Comparison of ENCODE assay signal across 8 cellular contexts in genomic region chr7:135710417-135711138, GRCh38. TPM values are rescaled to one million over a fixed set of nuclear protein-coding genes. Genes with fewer than 3 reads are reported as not detected.
DNase-seq lines count a peak whose midpoint lies in the region; ATAC-seq lines count a peak whose summit lies in the region.

No MANE protein-coding gene starts in this region.

- CTCF ChIA-PET in activated CD4-positive, alpha-beta T cell treated with anti-CD3 and anti-CD28 coated beads, Interleukin-2, amount 10 ng/mL, durations not matched to agents 7 days and 5 days (lab: Charles Lee): interaction anchor here (0.8 to 1.7 kb wide), 3 partner anchors 15 to 49 kb away, joined by 3 to 4 read pairs (median 3); no protein-coding TSS in a partner anchor

- no peaks in the 10 kb centered on the region for H3K36me3 Mint-ChIP-seq in activated CD4-positive, alpha-beta T cell treated with anti-CD3 and anti-CD28 coated beads, Interleukin-2, amount 10 ng/mL, durations not matched to agents 7 days and 5 days (ENCODE audit: low read depth)

- H3K4me1 Mint-ChIP-seq in activated CD4-positive, alpha-beta T cell treated with anti-CD3 and anti-CD28 coated beads, Interleukin-2, amount 10 ng/mL, durations not matched to agents 7 days and 5 days: no peaks in the 10 kb centered on the region

- intact Hi-C loops in sciatic nerve (cut with DNase I): no loop called here

- no peaks in the 10 kb centered on the region for H3K27me3 Mint-ChIP-seq in activated CD4-positive, alpha-beta T cell treated with anti-CD3 and anti-CD28 coated beads, Interleukin-2, amount 10 ng/mL, durations not matched to agents 7 days and 5 days

- POLR2A ChIA-PET in activated CD4-positive, alpha-beta T cell treated with anti-CD3 and anti-CD28 coated beads, Interleukin-2, amount 10 ng/mL, durations not matched to agents 7 days and 5 days (lab: Charles Lee): no interaction called here

- H3K27ac Mint-ChIP-seq in activated CD4-positive, alpha-beta T cell treated with anti-CD3 and anti-CD28 coated beads, Interleukin-2, amount 10 ng/mL, durations not matched to agents 7 days and 5 days: no peak overlapping the region

- peak; percentile 41 for ATAC-seq in sciatic nerve
- no peak for ATAC-seq in HG02571 (IDR thresholded peaks at IDR 0.05; ENCODE audit: unreplicated experiment)

- H3K4me3 Mint-ChIP-seq in activated CD4-positive, alpha-beta T cell treated with anti-CD3 and anti-CD28 coated beads, Interleukin-2, amount 10 ng/mL, durations not matched to agents 7 days and 5 days: no peak overlapping the region

- H3K9me3 Mint-ChIP-seq in activated CD4-positive, alpha-beta T cell treated with anti-CD3 and anti-CD28 coated beads, Interleukin-2, amount 10 ng/mL, durations not matched to agents 7 days and 5 days: no peaks in the 10 kb centered on the region

- DNase-seq in activated CD4-positive, alpha-beta T cell treated with anti-CD3 and anti-CD28 coated beads, Interleukin-2, amount 10 ng/mL, durations not matched to agents 7 days and 5 days: peak; percentile 6
- DNase-seq in activated CD4-positive, alpha-beta T cell treated with anti-CD3 and anti-CD28 coated beads for 4 hours: no peak
- DNase-seq in HuH-7.5 (ENCODE audit: low spot score): peak; percentile 55
- peak; percentile 57 for DNase-seq in ecto neural progenitor cell (ENCODE audit: low spot score)
- no peak for DNase-seq in sciatic nerve (ENCODE audit: low spot score)
- DNase-seq in midbrain (lab: John Stamatoyannopoulos, UW): no peak
- no peak for DNase-seq in NCI-H1930 (lab: John Stamatoyannopoulos, UW)

RNA-seq across cellular contexts. Expression of gene SLC13A4, which starts 17.4 kb away (rescaled TPM):
- not detected for total RNA-seq in activated CD4-positive, alpha-beta T cell treated with anti-CD3 and anti-CD28 coated beads, Interleukin-2, amount 10 ng/mL, durations not matched to agents 7 days and 5 days
- 0.27 TPM for total RNA-seq in sciatic nerve

RNA-seq across cellular contexts. Expression of gene FAM180A, which starts 38.0 kb away (rescaled TPM):
- total RNA-seq in activated CD4-positive, alpha-beta T cell treated with anti-CD3 and anti-CD28 coated beads, Interleukin-2, amount 10 ng/mL, durations not matched to agents 7 days and 5 days: not detected
- total RNA-seq in sciatic nerve: 8.0 TPM

RNA-seq across cellular contexts. Expression of gene STMP1, which starts 48.3 kb away (rescaled TPM):
- total RNA-seq in activated CD4-positive, alpha-beta T cell treated with anti-CD3 and anti-CD28 coated beads, Interleukin-2, amount 10 ng/mL, durations not matched to agents 7 days and 5 days: 10 to 100 TPM; 25.2 to 26.0 TPM
- total RNA-seq in sciatic nerve: 36.2 TPM

Comparison
In these comparisons a context has a peak if more than half of its experiments do, and no peak if none do; other contexts are left out.
1. DNase-seq: peak in activated CD4-positive, alpha-beta T cell treated with anti-CD3 and anti-CD28 coated beads, Interleukin-2, amount 10 ng/mL, durations not matched to agents 7 days and 5 days (single experiment), HuH-7.5 (single experiment) and ecto neural progenitor cell (single experiment); none in activated CD4-positive, alpha-beta T cell treated with anti-CD3 and anti-CD28 coated beads for 4 hours (0 of 2), sciatic nerve (single experiment), midbrain (single experiment) and NCI-H1930 (0 of 2).